ENCODE assay signal across 8 cellular contexts in the genomic region with DNA sequence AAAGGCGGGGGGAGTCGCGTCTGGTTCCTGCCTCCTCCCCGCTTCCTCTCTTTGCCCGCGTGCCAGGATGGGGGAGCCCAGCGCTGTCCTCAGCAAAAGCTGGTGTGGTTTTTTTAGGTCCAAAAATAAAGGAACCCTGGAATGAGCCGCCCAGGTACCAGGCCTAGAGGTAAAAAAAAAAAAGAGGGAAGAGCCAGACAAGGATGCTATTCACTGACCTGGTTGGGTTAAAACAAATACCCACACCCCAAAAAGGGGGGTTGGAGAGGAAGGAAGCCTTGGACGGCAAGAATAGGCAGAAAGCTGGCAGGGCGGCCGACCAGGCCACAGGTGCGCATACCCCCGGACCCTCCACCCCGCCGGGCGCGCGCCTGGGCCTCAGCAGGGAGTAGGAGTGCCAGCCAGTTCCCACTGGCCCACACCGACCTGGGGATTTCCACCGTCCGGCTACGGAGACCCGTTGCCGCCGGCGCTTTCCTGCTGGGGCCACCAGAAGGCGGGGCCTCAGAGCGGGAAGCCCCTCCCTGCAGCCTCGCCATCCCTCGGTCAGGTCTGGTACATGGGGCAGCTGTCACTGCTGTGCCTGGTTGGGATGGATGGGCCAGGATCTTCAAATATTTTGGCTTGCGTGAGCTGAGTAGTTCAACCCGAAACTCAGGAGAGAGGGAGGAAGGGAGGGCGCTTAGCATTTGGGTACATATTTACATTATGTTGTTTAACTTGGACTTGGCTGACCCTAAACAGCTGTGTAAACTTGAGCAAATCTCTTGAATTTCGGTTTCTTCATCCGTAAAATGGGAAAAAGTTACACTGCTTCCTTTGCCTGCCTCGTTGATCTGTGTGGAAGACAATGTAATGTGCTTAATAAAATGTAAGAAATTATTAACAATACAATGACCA. TPM values are rescaled to one million over a fixed set of nuclear protein-coding genes. Genes with fewer than 3 reads are reported as not detected.
DNase-seq lines count a peak whose midpoint lies in the region; ATAC-seq and TF ChIP-seq lines count a peak whose summit lies in the region.

No MANE protein-coding gene starts in this region.

- DNase-seq in AG08395 (ENCODE audit: low spot score) (peak; percentile 66), NCI-H2196 (lab: John Stamatoyannopoulos, UW; ENCODE audit: unreplicated experiment) (peak; percentile 90), colonic mucosa (peak; percentile 90)
- DNase-seq in activated CD4-positive, alpha-beta T cell treated with anti-CD3 and anti-CD28 coated beads for 24 hours (ENCODE audit: low read depth in 2 of 2), result peak; percentile 66 to 77
- peak; percentile 67 to 86 for DNase-seq in stimulated activated CD4-positive, alpha-beta T cell treated with anti-CD3 and anti-CD28 coated beads, Interleukin-4, amount 100 ng/mL, for 48 hours (ENCODE audit: low read depth in 2 of 2)

- peak overlapping the region; percentile 100 for H3K27ac ChIP-seq in colonic mucosa
- H3K27ac ChIP-seq in liver (ENCODE audit: low read depth in 1 of 2, low read length in 2 of 2), result peak overlapping the region; percentile 98 to 100

- TF ChIP-seq RAD21 in liver (IDR thresholded peaks at IDR 0.05), result peak; percentile 28 to 37

- ATAC-seq in GM18870 (IDR thresholded peaks at IDR 0.05; ENCODE audit: unreplicated experiment) (peak; percentile 59), HG03095 (IDR thresholded peaks at IDR 0.05; ENCODE audit: unreplicated experiment) (peak; percentile 60)

- H3K9ac ChIP-seq in colonic mucosa (ENCODE audit: low read depth in 2 of 2, low read length in 2 of 2) (peak overlapping the region; percentile 75 to 85), liver (ENCODE audit: low read depth in 1 of 2, low read length in 2 of 2) (peak overlapping the region; percentile 87 to 98)

- peak overlapping the region; percentile 40 for H3K4me3 ChIP-seq in colonic mucosa
- H3K4me3 ChIP-seq in liver (ENCODE audit: low read depth in 1 of 3, low read length in 3 of 3), result peak overlapping the region; percentile 48 to 79 (median 54)

- H3K4me1 ChIP-seq in colonic mucosa, result peaks cover 9% of the 10 kb centered on the region
- H3K4me1 ChIP-seq in liver (ENCODE audit: control insufficient read depth in 4 of 4, insufficient read depth in 4 of 4, low read length in 3 of 4), result peaks cover 29 to 71% (median 48%) of the 10 kb centered on the region in 4 donors

- H3K9me3 ChIP-seq in colonic mucosa (no peaks in the 10 kb centered on the region), liver (ENCODE audit: control insufficient read depth in 4 of 4, low read length in 3 of 4) (no peaks in the 10 kb centered on the region)

- under 1% methylated on average over 36 of the region's 36 CpGs for WGBS in liver

- TF ChIP-seq CTCF in colonic mucosa (IDR thresholded peaks at IDR 0.05) (no peak), liver (IDR thresholded peaks at IDR 0.05; ENCODE audit: low read depth, low read length, missing input control) (no peak)

- no peaks in the 10 kb centered on the region for H3K27me3 ChIP-seq in colonic mucosa
- H3K27me3 ChIP-seq in liver (ENCODE audit: control insufficient read depth in 4 of 4, insufficient read depth in 4 of 4, low read length in 3 of 4), result no peaks in the 10 kb centered on the region

- intact Hi-C loops in colonic mucosa (cut with DNase I), result no loop called here

- H3K36me3 ChIP-seq in colonic mucosa (no peaks in the 10 kb centered on the region), liver (ENCODE audit: control insufficient read depth in 4 of 4, insufficient read depth in 3 of 4, low read depth in 1 of 4, low read length in 3 of 4) (no peaks in the 10 kb centered on the region)

TF ChIP-seq in liver, 16 proteins besides CTCF, POLR2A, EP300 and RAD21:
- no peak for TF ChIP-seq TAF1 (conservative IDR thresholded peaks at IDR 0.05)
- TF ChIP-seq FOXA2 (IDR thresholded peaks at IDR 0.05), result peak; percentile 99
- no peak for TF ChIP-seq GABPA (IDR thresholded peaks at IDR 0.05 in 1 of 2, conservative IDR thresholded peaks at IDR 0.05 in 1 of 2)
- peak in 1 of 2 donors; percentile 3 for TF ChIP-seq EGR1 (IDR thresholded peaks at IDR 0.05; ENCODE audit: low read depth in 2 of 2)
- peak; percentile 97 for TF ChIP-seq FOXA1 (IDR thresholded peaks at IDR 0.05)
- TF ChIP-seq JUND (IDR thresholded peaks at IDR 0.05), result peak; percentile 31 to 69
- peak; percentile 42 for TF ChIP-seq YY1 (IDR thresholded peaks at IDR 0.05)
- TF ChIP-seq, protein P1, sequence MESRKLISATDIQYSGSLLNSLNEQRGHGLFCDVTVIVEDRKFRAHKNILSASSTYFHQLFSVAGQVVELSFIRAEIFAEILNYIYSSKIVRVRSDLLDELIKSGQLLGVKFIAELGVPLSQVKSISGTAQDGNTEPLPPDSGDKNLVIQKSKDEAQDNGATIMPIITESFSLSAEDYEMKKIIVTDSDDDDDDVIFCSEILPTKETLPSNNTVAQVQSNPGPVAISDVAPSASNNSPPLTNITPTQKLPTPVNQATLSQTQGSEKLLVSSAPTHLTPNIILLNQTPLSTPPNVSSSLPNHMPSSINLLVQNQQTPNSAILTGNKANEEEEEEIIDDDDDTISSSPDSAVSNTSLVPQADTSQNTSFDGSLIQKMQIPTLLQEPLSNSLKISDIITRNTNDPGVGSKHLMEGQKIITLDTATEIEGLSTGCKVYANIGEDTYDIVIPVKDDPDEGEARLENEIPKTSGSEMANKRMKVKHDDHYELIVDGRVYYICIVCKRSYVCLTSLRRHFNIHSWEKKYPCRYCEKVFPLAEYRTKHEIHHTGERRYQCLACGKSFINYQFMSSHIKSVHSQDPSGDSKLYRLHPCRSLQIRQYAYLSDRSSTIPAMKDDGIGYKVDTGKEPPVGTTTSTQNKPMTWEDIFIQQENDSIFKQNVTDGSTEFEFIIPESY (IDR thresholded peaks at IDR 0.05), result peak; percentile 67
- no peak for TF ChIP-seq HNF4G (IDR thresholded peaks at IDR 0.05)
- TF ChIP-seq, protein P2, sequence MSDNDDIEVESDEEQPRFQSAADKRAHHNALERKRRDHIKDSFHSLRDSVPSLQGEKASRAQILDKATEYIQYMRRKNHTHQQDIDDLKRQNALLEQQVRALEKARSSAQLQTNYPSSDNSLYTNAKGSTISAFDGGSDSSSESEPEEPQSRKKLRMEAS (IDR thresholded peaks at IDR 0.05), result peak; percentile 92
- peak; percentile 89 for TF ChIP-seq RXRA (IDR thresholded peaks at IDR 0.05)
- TF ChIP-seq, protein P3, sequence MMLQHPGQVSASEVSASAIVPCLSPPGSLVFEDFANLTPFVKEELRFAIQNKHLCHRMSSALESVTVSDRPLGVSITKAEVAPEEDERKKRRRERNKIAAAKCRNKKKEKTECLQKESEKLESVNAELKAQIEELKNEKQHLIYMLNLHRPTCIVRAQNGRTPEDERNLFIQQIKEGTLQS (IDR thresholded peaks at IDR 0.05), result peak; percentile 63
- TF ChIP-seq SP1 (IDR thresholded peaks at IDR 0.05), result peak; percentile 75
- TF ChIP-seq, protein P4, sequence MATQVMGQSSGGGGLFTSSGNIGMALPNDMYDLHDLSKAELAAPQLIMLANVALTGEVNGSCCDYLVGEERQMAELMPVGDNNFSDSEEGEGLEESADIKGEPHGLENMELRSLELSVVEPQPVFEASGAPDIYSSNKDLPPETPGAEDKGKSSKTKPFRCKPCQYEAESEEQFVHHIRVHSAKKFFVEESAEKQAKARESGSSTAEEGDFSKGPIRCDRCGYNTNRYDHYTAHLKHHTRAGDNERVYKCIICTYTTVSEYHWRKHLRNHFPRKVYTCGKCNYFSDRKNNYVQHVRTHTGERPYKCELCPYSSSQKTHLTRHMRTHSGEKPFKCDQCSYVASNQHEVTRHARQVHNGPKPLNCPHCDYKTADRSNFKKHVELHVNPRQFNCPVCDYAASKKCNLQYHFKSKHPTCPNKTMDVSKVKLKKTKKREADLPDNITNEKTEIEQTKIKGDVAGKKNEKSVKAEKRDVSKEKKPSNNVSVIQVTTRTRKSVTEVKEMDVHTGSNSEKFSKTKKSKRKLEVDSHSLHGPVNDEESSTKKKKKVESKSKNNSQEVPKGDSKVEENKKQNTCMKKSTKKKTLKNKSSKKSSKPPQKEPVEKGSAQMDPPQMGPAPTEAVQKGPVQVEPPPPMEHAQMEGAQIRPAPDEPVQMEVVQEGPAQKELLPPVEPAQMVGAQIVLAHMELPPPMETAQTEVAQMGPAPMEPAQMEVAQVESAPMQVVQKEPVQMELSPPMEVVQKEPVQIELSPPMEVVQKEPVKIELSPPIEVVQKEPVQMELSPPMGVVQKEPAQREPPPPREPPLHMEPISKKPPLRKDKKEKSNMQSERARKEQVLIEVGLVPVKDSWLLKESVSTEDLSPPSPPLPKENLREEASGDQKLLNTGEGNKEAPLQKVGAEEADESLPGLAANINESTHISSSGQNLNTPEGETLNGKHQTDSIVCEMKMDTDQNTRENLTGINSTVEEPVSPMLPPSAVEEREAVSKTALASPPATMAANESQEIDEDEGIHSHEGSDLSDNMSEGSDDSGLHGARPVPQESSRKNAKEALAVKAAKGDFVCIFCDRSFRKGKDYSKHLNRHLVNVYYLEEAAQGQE (IDR thresholded peaks at IDR 0.05), result peak; percentile 71
- TF ChIP-seq HNF4A (conservative IDR thresholded peaks at IDR 0.05), result peak; percentile 62 to 65
- TF ChIP-seq NR2F2 (IDR thresholded peaks at IDR 0.05), result peak; percentile 42
TF ChIP-seq in liver: peak in this region for 13.

RNA-seq across cellular contexts. Expression of a gene that starts 5.4 kb away (rescaled TPM):
- total RNA-seq in colonic mucosa (10 to 100 TPM; 18.3 to 27.1 TPM), liver (10 to 100 TPM in 1 of 2 donors, 1 to 10 TPM in 1; 7.6 to 15.8 TPM)
- 1 to 10 TPM; 3.8 to 7.1 TPM for polyA plus RNA-seq in liver

Comparison
In these comparisons a context has a peak if more than half of its experiments do, and no peak if none do; other contexts are left out.
1. Peak in every context shown above with its lines: DNase-seq, ATAC-seq, H3K4me3 ChIP-seq and H3K27ac ChIP-seq.